In genomic region chr13:93775027-93775426, GRCh38 we compare ENCODE assay signal across 14 cellular contexts.
"Had no signal": no experiment of that assay in that cellular context is flagged by ENCODE, and none has a peak within 500 bp of the region (broad histone marks: within the 10 kb centered on the region; RNA-seq: fewer than 3 reads in every experiment).

No MANE protein-coding gene starts in this region.

- H3K36me3 ChIP-seq: heart right ventricle, thyroid gland had no signal

- H3K27me3 ChIP-seq: heart right ventricle, thyroid gland had no signal

- H3K27me3 Mint-ChIP-seq: activated CD4-positive, alpha-beta T cell treated with anti-CD3 and anti-CD28 coated beads, Interleukin-2, amount 10 ng/mL, durations not matched to agents 7 days and 5 days; central memory CD8-positive, alpha-beta T cell; memory B cell; stimulated activated naive B cell treated with anti-CD40 and anti-IgM and Interleukin-4, amounts not matched to agents 10 μg/mL and 1 μg/mL and 100 μg/mL, for 72 hours had no signal

- H3K36me3 Mint-ChIP-seq: memory B cell; naive thymus-derived CD8-positive, alpha-beta T cell; stimulated activated naive B cell treated with anti-CD40 and anti-IgM and Interleukin-4, amounts not matched to agents 10 μg/mL and 1 μg/mL and 100 μg/mL, for 72 hours had no signal

- H3K9me3 Mint-ChIP-seq: activated CD4-positive, alpha-beta T cell treated with anti-CD3 and anti-CD28 coated beads, Interleukin-2, amount 10 ng/mL, durations not matched to agents 7 days and 5 days; activated naive CD4-positive, alpha-beta T cell treated with anti-CD3 and anti-CD28 coated beads for 36 hours; activated T-cell treated with anti-CD3 and anti-CD28 coated beads, Interleukin-2, amount 50 U/mL, for 24 hours; activated T-helper 2 cell treated with anti-CD3 and anti-CD28 coated beads, Interferon-gamma antibody, Interleukin-2, Interleukin-4, amounts not matched to agents 10 μg/mL and 5 μg/mL and 100 μg/mL, durations not matched to agents 14 hours and 24 hours and 36 hours; central memory CD8-positive, alpha-beta T cell; naive thymus-derived CD8-positive, alpha-beta T cell had no signal

- H3K4me1 Mint-ChIP-seq: activated CD4-positive, alpha-beta T cell treated with anti-CD3 and anti-CD28 coated beads, Interleukin-2, amount 10 ng/mL, durations not matched to agents 7 days and 5 days; central memory CD8-positive, alpha-beta T cell; memory B cell; naive thymus-derived CD8-positive, alpha-beta T cell; stimulated activated naive B cell treated with anti-CD40 and anti-IgM and Interleukin-4, amounts not matched to agents 10 μg/mL and 1 μg/mL and 100 μg/mL, for 72 hours had no signal

- H3K9ac ChIP-seq: parathyroid adenoma had no signal

- H3K27ac ChIP-seq: heart right ventricle, parathyroid adenoma, thyroid gland had no signal

- H2AFZ ChIP-seq: parathyroid adenoma had no signal

- H3K27ac Mint-ChIP-seq: activated CD4-positive, alpha-beta T cell treated with anti-CD3 and anti-CD28 coated beads, Interleukin-2, amount 10 ng/mL, durations not matched to agents 7 days and 5 days; activated CD8-positive, alpha-beta T cell treated with anti-CD3 and anti-CD28 coated beads, Interleukin-2, amount 10 ng/mL, durations not matched to agents 7 days and 5 days; activated naive CD4-positive, alpha-beta T cell treated with anti-CD3 and anti-CD28 coated beads for 36 hours; activated T-cell treated with anti-CD3 and anti-CD28 coated beads, Interleukin-2, amount 50 U/mL, for 24 hours; activated T-helper 2 cell treated with anti-CD3 and anti-CD28 coated beads, Interferon-gamma antibody, Interleukin-2, Interleukin-4, amounts not matched to agents 10 μg/mL and 5 μg/mL and 100 μg/mL, durations not matched to agents 14 hours and 24 hours and 36 hours; memory B cell; naive thymus-derived CD8-positive, alpha-beta T cell; stimulated activated naive B cell treated with anti-CD40 and anti-IgM and Interleukin-4, amounts not matched to agents 10 μg/mL and 1 μg/mL and 100 μg/mL, for 72 hours had no signal

- H3K9me3 ChIP-seq: heart right ventricle, thyroid gland had no signal

- DNase-seq: activated CD4-positive, alpha-beta T cell treated with anti-CD3 and anti-CD28 coated beads, Interleukin-2, amount 10 ng/mL, durations not matched to agents 7 days and 5 days; activated CD8-positive, alpha-beta T cell treated with anti-CD3 and anti-CD28 coated beads, Interleukin-2, amount 10 ng/mL, durations not matched to agents 7 days and 5 days; activated naive CD4-positive, alpha-beta T cell treated with anti-CD3 and anti-CD28 coated beads for 36 hours; activated T-cell treated with anti-CD3 and anti-CD28 coated beads, Interleukin-2, amount 50 U/mL, for 24 hours; anterior cingulate cortex; heart right ventricle; left ventricle myocardium superior; naive thymus-derived CD8-positive, alpha-beta T cell; stimulated activated naive B cell treated with anti-CD40 and anti-IgM and Interleukin-4, amounts not matched to agents 10 μg/mL and 1 μg/mL and 100 μg/mL, for 72 hours; thyroid gland had no signal

- H3K4me1 ChIP-seq: heart right ventricle, parathyroid adenoma, thyroid gland had no signal

- H3K4me3 Mint-ChIP-seq: activated CD4-positive, alpha-beta T cell treated with anti-CD3 and anti-CD28 coated beads, Interleukin-2, amount 10 ng/mL, durations not matched to agents 7 days and 5 days; activated CD8-positive, alpha-beta T cell treated with anti-CD3 and anti-CD28 coated beads, Interleukin-2, amount 10 ng/mL, durations not matched to agents 7 days and 5 days; activated naive CD4-positive, alpha-beta T cell treated with anti-CD3 and anti-CD28 coated beads for 36 hours; activated T-cell treated with anti-CD3 and anti-CD28 coated beads, Interleukin-2, amount 50 U/mL, for 24 hours; central memory CD8-positive, alpha-beta T cell; memory B cell; naive thymus-derived CD8-positive, alpha-beta T cell; stimulated activated naive B cell treated with anti-CD40 and anti-IgM and Interleukin-4, amounts not matched to agents 10 μg/mL and 1 μg/mL and 100 μg/mL, for 72 hours had no signal

- H3K79me2 ChIP-seq: parathyroid adenoma had no signal

- H3K4me3 ChIP-seq: heart right ventricle, thyroid gland had no signal
